ENCODE assay signal across 8 cellular contexts in the genomic region with DNA sequence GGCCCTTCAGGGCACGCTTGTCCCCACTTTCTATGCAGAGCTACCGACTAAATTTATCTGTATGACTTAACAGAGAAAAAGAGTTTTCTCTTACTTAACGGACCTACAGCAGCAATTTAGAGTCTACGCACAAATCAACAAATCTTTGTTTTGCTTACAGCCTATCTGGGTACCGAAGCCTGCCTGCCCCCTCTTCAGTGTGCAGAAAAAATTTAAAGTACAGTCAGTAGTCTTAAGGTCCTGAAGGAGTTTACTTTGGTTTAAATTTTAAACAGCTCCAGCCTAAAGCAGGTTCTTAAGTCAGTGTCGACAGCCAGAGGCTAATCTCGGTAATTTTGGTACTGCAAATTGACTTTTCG. TPM values are rescaled to one million over a fixed set of nuclear protein-coding genes. Genes with fewer than 3 reads are reported as not detected.
DNase-seq lines count a peak whose midpoint lies in the region; ATAC-seq, FAIRE-seq and TF ChIP-seq lines count a peak whose summit lies in the region.

No MANE protein-coding gene starts in this region.

- H3K79me2 ChIP-seq in mesendoderm (ENCODE audit: control insufficient read depth, insufficient read depth, low read length) = peaks cover 48% of the 10 kb centered on the region

- peak overlapping the region; percentile 94 for H3K56ac ChIP-seq in mesendoderm (ENCODE audit: low read length)

- H3K9me3 Mint-ChIP-seq in MCF 10A (ENCODE audit: unreplicated experiment) = no peaks in the 10 kb centered on the region

- H3K4me3 ChIP-seq in right atrium auricular region (peak overlapping the region; percentile 70 to 78), mesendoderm (ENCODE audit: low read length) (peak overlapping the region; percentile 62)

- WGBS in mesendoderm (ENCODE audit: extremely low coverage, insufficient coverage, low lambda C conversion rate) = no CpG with 5 or more reads among the region's 8 CpGs

- H4K8ac ChIP-seq in mesendoderm (ENCODE audit: low read depth, low read length) = peak overlapping the region; percentile 41

- H2BK15ac ChIP-seq in mesendoderm (replicated peaks; ENCODE audit: low read depth) = no peak overlapping the region

- H3K4me1 Mint-ChIP-seq in MCF 10A (ENCODE audit: insufficient read depth, unreplicated experiment) = peaks cover 29% of the 10 kb centered on the region

- H2BK5ac ChIP-seq in mesendoderm (ENCODE audit: low read length) = no peak overlapping the region

- peak overlapping the region; percentile 30 for H3K27ac Mint-ChIP-seq in MCF 10A (ENCODE audit: low read depth, unreplicated experiment)

- intact Hi-C loops in cardiac septum (cut with DNase I) (no loop called here), MCF 10A (cut with micrococcal nuclease) (loop anchor here (2.0 kb wide), 1 partner anchor 21 kb away; no protein-coding TSS in a partner anchor)

- H3K36me3 ChIP-seq in right atrium auricular region = no peaks in the 10 kb centered on the region
- H3K36me3 ChIP-seq in mesendoderm (ENCODE audit: control insufficient read depth, insufficient read depth, low read length) = no peaks in the 10 kb centered on the region

- H3K4me1 ChIP-seq in right atrium auricular region = peaks cover 0 to 46% of the 10 kb centered on the region in 2 donors
- peaks cover 5% of the 10 kb centered on the region for H3K4me1 ChIP-seq in mesendoderm (ENCODE audit: control insufficient read depth, low read depth, low read length)

- peak overlapping the region; percentile 49 for H3K4me2 ChIP-seq in mesendoderm (ENCODE audit: low read length)

- peaks cover 7% of the 10 kb centered on the region for H3K79me1 ChIP-seq in mesendoderm (ENCODE audit: low read length)

- H3K9ac ChIP-seq in mesendoderm (ENCODE audit: low read length) = peak overlapping the region; percentile 82

- CTCF ChIA-PET in MCF 10A (lab: Yijun Ruan, JAX) = interaction anchor here (0.6 to 1.9 kb wide), 6 partner anchors 13 to 181 kb away, joined by 3 to 11 read pairs (median 4); no protein-coding TSS in a partner anchor

- POLR2A ChIA-PET in MCF 10A (lab: Yijun Ruan, JAX) = interaction anchor here (0.5 to 5.0 kb wide), 24 partner anchors 10 to 1779 kb away, joined by 3 to 73 read pairs (median 4); a partner anchor contains a TSS

- H3K27me3 ChIP-seq in right atrium auricular region (no peaks in the 10 kb centered on the region), mesendoderm (ENCODE audit: insufficient read depth, low read length, poor library complexity) (no peaks in the 10 kb centered on the region)

- H3K18ac ChIP-seq in mesendoderm (ENCODE audit: low read length) = peak overlapping the region; percentile 28

- BruUV-seq in MCF 10A (replicated peaks; lab: Mats Ljungman, UMichigan) = no TSS peak

- no peaks in the 10 kb centered on the region for H3K27me3 Mint-ChIP-seq in MCF 10A (ENCODE audit: insufficient read depth, unreplicated experiment)

- no peaks in the 10 kb centered on the region for H3K9me3 ChIP-seq in right atrium auricular region

- no peak overlapping the region for H2BK120ac ChIP-seq in mesendoderm (ENCODE audit: low read depth, low read length)

- no peak for DNase-seq in right atrium auricular region (ENCODE audit: low spot score)
- no peak for DNase-seq in cardiac septum (ENCODE audit: low spot score)
- no peak for DNase-seq in MCF 10A (ENCODE audit: unreplicated experiment)
- peak; percentile 18 for DNase-seq in mesendoderm
- no peak for DNase-seq in DMS 273 (lab: John Stamatoyannopoulos, UW; ENCODE audit: unreplicated experiment)
- no peak for DNase-seq in D721Med (ENCODE audit: insufficient read length, low spot score)

- peak overlapping the region; percentile 6 for H3K4ac ChIP-seq in mesendoderm (ENCODE audit: low read depth, low read length)

- H2AK5ac ChIP-seq in mesendoderm (ENCODE audit: low read length) = no peak overlapping the region

- peaks cover 31% of the 10 kb centered on the region for H3K36me3 Mint-ChIP-seq in MCF 10A (ENCODE audit: insufficient read depth, unreplicated experiment)

- TF ChIP-seq CTCF in right atrium auricular region (IDR thresholded peaks at IDR 0.05) (no peak), MCF 10A (IDR thresholded peaks at IDR 0.05; ENCODE audit: unreplicated experiment) (no peak), D721Med (IDR thresholded peaks at IDR 0.05; ENCODE audit: insufficient read depth, missing control alignments) (no peak)

- H3K27ac ChIP-seq in right atrium auricular region (peak overlapping the region; percentile 89 to 90), mesendoderm (ENCODE audit: low read depth, low read length) (peak overlapping the region; percentile 94)

- H4K5ac ChIP-seq in mesendoderm (ENCODE audit: low read length) = no peak overlapping the region

- no peak overlapping the region for H3K23ac ChIP-seq in mesendoderm (ENCODE audit: low read length)

- FAIRE-seq in D721Med (lab: Jason Lieb, UNC) = no peak

- H3K4me3 Mint-ChIP-seq in MCF 10A (ENCODE audit: unreplicated experiment) = peak overlapping the region; percentile 74

- ATAC-seq in GM21367 (IDR thresholded peaks at IDR 0.05; ENCODE audit: unreplicated experiment) (no peak), GM18868 (IDR thresholded peaks at IDR 0.05; ENCODE audit: unreplicated experiment) (no peak)

RNA-seq across cellular contexts. Expression of a gene that starts 0.6 kb away (rescaled TPM):
- total RNA-seq in right atrium auricular region = 10 to 100 TPM; 16.6 to 18.7 TPM
- 29.6 TPM for total RNA-seq in cardiac septum
- total RNA-seq in MCF 10A (2022) = 39.3 and 44.5 TPM in 2 replicates
- polyA plus RNA-seq in mesendoderm (2013, experiment 1 of 2) = 32.1 TPM
- 32.5 TPM for polyA plus RNA-seq in mesendoderm (2013, experiment 2 of 2)
